Comparison of ENCODE assay signal across 17 cellular contexts in the genomic region with DNA sequence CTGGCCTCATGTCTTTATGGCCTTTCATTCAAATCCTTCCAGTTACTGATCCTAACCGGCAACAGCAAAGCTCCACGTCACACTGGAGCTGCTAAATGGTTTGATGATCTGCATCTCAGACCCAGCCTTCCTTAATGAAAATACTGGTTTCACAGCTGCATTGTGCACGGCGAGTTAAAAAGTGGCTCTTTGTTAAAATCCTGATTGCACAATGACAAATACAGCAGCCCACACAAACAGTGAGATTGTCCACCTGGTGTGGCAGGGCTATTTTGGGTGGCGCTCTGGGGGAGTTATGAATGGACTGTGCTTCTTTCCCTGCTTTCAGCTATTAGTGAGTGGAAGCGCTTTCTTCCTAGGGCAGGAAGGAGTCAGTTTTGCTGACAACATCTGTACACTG.
DNase-seq lines count a peak whose midpoint lies in the region; ATAC-seq and TF ChIP-seq lines count a peak whose summit lies in the region.
"Had no signal": no experiment of that assay in that cellular context is flagged by ENCODE, and none has a peak within 500 bp of the region (broad histone marks: within the 10 kb centered on the region; RNA-seq: fewer than 3 reads in every experiment).

No MANE protein-coding gene starts in this region.

- peaks cover 2 to 14% (median 3%) of the 10 kb centered on the region in 3 donors for H3K9me3 Mint-ChIP-seq in T-cell

- ATAC-seq in GM18907 (IDR thresholded peaks at IDR 0.05; ENCODE audit: unreplicated experiment): peak; percentile 34
- peak; percentile 42 for ATAC-seq in HG02678 (IDR thresholded peaks at IDR 0.05; ENCODE audit: unreplicated experiment)
- ATAC-seq in T-cell (replicated peaks in 1 of 4): no peak
- ATAC-seq: esophagus mucosa had no signal

- no peak overlapping the region for H3K27ac Mint-ChIP-seq in T-cell
- H3K27ac Mint-ChIP-seq: progenitor cell of endocrine pancreas had no signal

- peaks cover 12 to 13% of the 10 kb centered on the region in 2 donors for H3K27me3 Mint-ChIP-seq in T-cell

- peaks cover 3% of the 10 kb centered on the region for H3K36me3 Mint-ChIP-seq in T-cell

- CTCF ChIA-PET in T-cell (lab: Charles Lee): no interaction called here

- no peak overlapping the region for H3K4me3 Mint-ChIP-seq in T-cell

- TF ChIP-seq CTCF in GM12864 (IDR thresholded peaks at IDR 0.05; ENCODE audit: low read depth, low read length, missing control alignments): no peak

- H3K4me3 ChIP-seq in GM12864 (ENCODE audit: low read depth, low read length): no peak overlapping the region
- H3K4me3 ChIP-seq: SJSA1, thoracic aorta had no signal

- H3K4me1 Mint-ChIP-seq in T-cell: no peaks in the 10 kb centered on the region

- POLR2A ChIA-PET in T-cell (lab: Charles Lee): no interaction called here

- DNase-seq in GM12864 (ENCODE audit: low read depth) (peak; percentile 35), NCI-H146 (lab: John Stamatoyannopoulos, UW) (peak; percentile 48), T-cell (no peak), NCI-H345 (lab: John Stamatoyannopoulos, UW) (no peak), DMS79 treated with DMSO at 0.1 percent for 48 hours (lab: John Stamatoyannopoulos, UW) (no peak)
- DNase-seq in stimulated activated CD4-positive, alpha-beta T cell treated with anti-CD3 and anti-CD28 coated beads, Interleukin-4, amount 100 ng/mL, for 24 hours: no peak
- DNase-seq: Caco-2, EL, NCI-H1930, NCI-H510A treated with DMSO at 0.1 percent for 48 hours, T-helper 9 cell had no signal

Comparison
In these comparisons a context has a peak if more than half of its experiments do, and no peak if none do; other contexts are left out.
1. DNase-seq: peak in GM12864 (single experiment) and NCI-H146 (single experiment); none in T-cell (0 of 34), stimulated activated CD4-positive, alpha-beta T cell treated with anti-CD3 and anti-CD28 coated beads, Interleukin-4, amount 100 ng/mL, for 24 hours (single experiment), NCI-H345 (single experiment) and DMS79 treated with DMSO at 0.1 percent for 48 hours (single experiment).
2. ATAC-seq: peak in GM18907 (single experiment) and HG02678 (single experiment); none in T-cell (0 of 4).